In genomic region chr1:156767101-156767878, GRCh38 we compare ENCODE assay signal across 1 cellular context.
TF ChIP-seq lines count a peak whose summit lies in the region.

PRCC (plus strand) TSS chr1:156767535; CDS start chr1:156767772, 237 bp downstream.

TF ChIP-seq in HepG2, 621 proteins besides CTCF, POLR2A, EP300 and RAD21 (continued from another document and continues in another):
- TF ChIP-seq ZBTB34 (CRISPR knock-in tag; IDR thresholded peaks at IDR 0.05) (no peak), ZBTB40 (IDR thresholded peaks at IDR 0.05) (no peak), ZBTB40 (CRISPR knock-in tag; IDR thresholded peaks at IDR 0.05) (peak; percentile 66), NFYC (CRISPR knock-in tag; IDR thresholded peaks at IDR 0.05) (peak; percentile 46; the same call in 1 of the 2 replicates), ZNF703 (CRISPR knock-in tag; IDR thresholded peaks at IDR 0.05; ENCODE audit: borderline replicate concordance) (no peak), NFATC3 (CRISPR knock-in tag; IDR thresholded peaks at IDR 0.05) (no peak; the same call in 1 of the 2 replicates), ZBTB7A (CRISPR knock-in tag; IDR thresholded peaks at IDR 0.05) (peak; percentile 47; the same call in 1 of the 2 replicates), ZBED4 (CRISPR knock-in tag; IDR thresholded peaks at IDR 0.05; ENCODE audit: borderline replicate concordance) (peak; percentile 23; the same call in 1 of the 2 replicates), AGO2 (optimal IDR thresholded peaks at IDR 0.05; ENCODE audit: low read depth, low read length) (peak; percentile 87), MEF2D (CRISPR knock-in tag; IDR thresholded peaks at IDR 0.05) (peak; percentile 64; the same call in 1 of the 2 replicates), ZNF674 (CRISPR knock-in tag; IDR thresholded peaks at IDR 0.05; ENCODE audit: low read depth) (no peak), RBM39 (IDR thresholded peaks at IDR 0.05; ENCODE audit: low read depth, low read length, poor library complexity, severe bottlenecking) (peak; percentile 88), CREB3 (CRISPR knock-in tag; IDR thresholded peaks at IDR 0.05) (no peak), ZNF644 (CRISPR knock-in tag; IDR thresholded peaks at IDR 0.05; ENCODE audit: low read depth) (no peak), ZSCAN20 (CRISPR knock-in tag; IDR thresholded peaks at IDR 0.05; ENCODE audit: borderline replicate concordance) (no peak), NONO (IDR thresholded peaks at IDR 0.05) (no peak), NONO (CRISPR knock-in tag; conservative IDR thresholded peaks at IDR 0.05) (peak; percentile 42; the same call in 1 of the 2 replicates), YEATS4 (CRISPR knock-in tag; IDR thresholded peaks at IDR 0.05; ENCODE audit: borderline replicate concordance) (peak; percentile 19), ZNF850 (CRISPR knock-in tag; conservative IDR thresholded peaks at IDR 0.05) (no peak), NBN (conservative IDR thresholded peaks at IDR 0.05) (no peak), JUND (CRISPR knock-in tag; IDR thresholded peaks at IDR 0.05) (peak; percentile 40; the same call in 1 of the 2 replicates), UBTF (CRISPR knock-in tag; IDR thresholded peaks at IDR 0.05) (peak; percentile 100), SOX5 (CRISPR knock-in tag; IDR thresholded peaks at IDR 0.05; ENCODE audit: borderline replicate concordance) (0 out of 2 replicates have a peak, but pooled peaks have one; percentile 6), MIER2 (CRISPR knock-in tag; IDR thresholded peaks at IDR 0.05) (0 out of 2 replicates have a peak, but pooled peaks have one; percentile 17), HOXA5 (CRISPR knock-in tag; IDR thresholded peaks at IDR 0.05) (peak; percentile 15; the same call in 1 of the 2 replicates), TBP (CRISPR knock-in tag; IDR thresholded peaks at IDR 0.05) (peak; percentile 100), ZNF768 (CRISPR knock-in tag; IDR thresholded peaks at IDR 0.05) (peak; percentile 83), GFI1 (CRISPR knock-in tag; IDR thresholded peaks at IDR 0.05; ENCODE audit: borderline replicate concordance) (peak; percentile 46; the same call in 1 of the 2 replicates), ETV5 (CRISPR knock-in tag; IDR thresholded peaks at IDR 0.05; ENCODE audit: borderline replicate concordance) (peak; percentile 37; the same call in 1 of the 2 replicates), ZNF354B (CRISPR knock-in tag; IDR thresholded peaks at IDR 0.05) (no peak), TOE1 (CRISPR knock-in tag; IDR thresholded peaks at IDR 0.05) (0 out of 2 replicates have a peak, but pooled peaks have one; percentile 37), KDM6A (CRISPR knock-in tag; IDR thresholded peaks at IDR 0.05; ENCODE audit: low read depth) (no peak), BCL6 (CRISPR knock-in tag; IDR thresholded peaks at IDR 0.05) (peak; percentile 31; the same call in 1 of the 2 replicates), ELF1 (CRISPR knock-in tag; IDR thresholded peaks at IDR 0.05) (peak; percentile 92), ZNF280D (CRISPR knock-in tag; IDR thresholded peaks at IDR 0.05) (peak; percentile 76; the same call in 1 of the 2 replicates), ZMYM3 (CRISPR knock-in tag; IDR thresholded peaks at IDR 0.05) (no peak), ZC3H13 (CRISPR knock-in tag; IDR thresholded peaks at IDR 0.05) (0 out of 2 replicates have a peak, but pooled peaks have one; percentile 41), SAFB2 (CRISPR knock-in tag; IDR thresholded peaks at IDR 0.05; ENCODE audit: borderline replicate concordance, low read depth) (peak; percentile 52; the same call in 1 of the 2 replicates), MTA3 (CRISPR knock-in tag; IDR thresholded peaks at IDR 0.05) (no peak), THAP7 (CRISPR knock-in tag; IDR thresholded peaks at IDR 0.05) (peak; percentile 99), ZNF564 (CRISPR knock-in tag; IDR thresholded peaks at IDR 0.05) (peak; percentile 42; the same call in 1 of the 2 replicates), ELF3 (CRISPR knock-in tag; IDR thresholded peaks at IDR 0.05) (peak; percentile 58)
